ENCODE assay signal across 18 cellular contexts in the genomic region with DNA sequence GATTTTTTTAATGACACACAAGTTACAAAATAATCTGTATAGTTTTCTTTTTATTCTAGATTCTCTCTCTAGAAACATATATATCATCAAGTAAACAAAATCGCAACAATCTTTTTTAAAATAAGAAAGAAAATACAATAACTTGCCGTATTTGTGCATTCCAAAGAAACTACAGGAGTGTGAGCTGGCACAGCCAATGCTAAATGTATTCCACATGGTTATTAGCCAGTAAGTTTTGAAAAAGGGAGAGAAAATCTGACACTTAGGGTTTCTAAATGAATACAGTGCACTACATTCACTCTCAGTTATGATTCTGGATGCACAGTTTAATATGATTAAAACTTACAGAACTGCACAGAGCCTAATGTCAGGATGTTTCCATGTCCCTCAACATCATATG.
"Had no signal": no experiment of that assay in that cellular context is flagged by ENCODE, and none has a peak within 500 bp of the region (broad histone marks: within the 10 kb centered on the region; RNA-seq: fewer than 3 reads in every experiment).

No MANE protein-coding gene starts in this region.

- H3K4me1 ChIP-seq: heart right ventricle, psoas muscle, right lobe of liver, stomach had no signal

- H3K4me3 ChIP-seq: esophagus muscularis mucosa, heart right ventricle, psoas muscle, right lobe of liver, stomach, thoracic aorta, transverse colon had no signal

- H3K36me3 ChIP-seq: esophagus muscularis mucosa, heart right ventricle, neutrophil, right lobe of liver, stomach, thoracic aorta, transverse colon had no signal

- H3K27ac ChIP-seq: epithelial cell of prostate, esophagus muscularis mucosa, neutrophil, psoas muscle, right lobe of liver, stomach, thoracic aorta, transverse colon had no signal

- ATAC-seq: effector memory CD8-positive, alpha-beta T cell; heart right ventricle; naive thymus-derived CD4-positive, alpha-beta T cell; psoas muscle; right lobe of liver had no signal

- H3K27me3 ChIP-seq: esophagus muscularis mucosa, heart right ventricle, neutrophil, right lobe of liver, stomach, transverse colon had no signal

- DNase-seq: effector memory CD8-positive, alpha-beta T cell; heart right ventricle; hypothalamus; kidney glomerular epithelial cell; naive thymus-derived CD4-positive, alpha-beta T cell; psoas muscle; retina; right lobe of liver; small intestine; stimulated activated CD4-positive, alpha-beta T cell treated with anti-CD3 and anti-CD28 coated beads, Interleukin-12 subunit alpha, Interleukin-12 subunit beta, amount 100 ng/mL, for 4 hours; stimulated activated naive CD4-positive, alpha-beta T cell; stomach; substantia nigra; transverse colon had no signal

- H3K9me3 ChIP-seq: esophagus muscularis mucosa, heart right ventricle, neutrophil, psoas muscle, right lobe of liver, stomach, thoracic aorta, transverse colon had no signal
